9 cellular contexts compared by ENCODE assay signal in genomic region chr3:62665627-62666433, GRCh38.
A peak's percentile ranks its signal among the peaks of the same experiment; 100 is the strongest.
DNase-seq lines count a peak whose midpoint lies in the region; ATAC-seq, FAIRE-seq and TF ChIP-seq lines count a peak whose summit lies in the region.
"Had no signal": no experiment of that assay in that cellular context is flagged by ENCODE, and none has a peak within 500 bp of the region (broad histone marks: within the 10 kb centered on the region; RNA-seq: fewer than 3 reads in every experiment).

No MANE protein-coding gene starts in this region.

- ATAC-seq in HG03108 (IDR thresholded peaks at IDR 0.05; ENCODE audit: unreplicated experiment) (peak; percentile 69), HG03571 (IDR thresholded peaks at IDR 0.05; ENCODE audit: unreplicated experiment) (no peak)

- no peaks in the 10 kb centered on the region for H3K79me2 ChIP-seq in hepatocyte

- H3K4me1 ChIP-seq in hepatocyte (ENCODE audit: insufficient read depth): no peaks in the 10 kb centered on the region
- peaks cover 4% of the 10 kb centered on the region for H3K4me1 ChIP-seq in skeletal muscle satellite cell (ENCODE audit: control insufficient read depth, insufficient read depth, low read length)

- peak; percentile 55 for DNase-seq in EL
- peak; percentile 10 for DNase-seq in GM19239 (ENCODE audit: insufficient read length, low spot score)
- DNase-seq in NCI-H460 (ENCODE audit: extremely low read depth, low read depth): peak; percentile 60
- DNase-seq in amniotic epithelial cell (ENCODE audit: low read depth): peak; percentile 44
- DNase-seq in hepatocyte (ENCODE audit: low spot score): peak; percentile 83
- DNase-seq: activated naive CD8-positive, alpha-beta T cell treated with anti-CD3 and anti-CD28 coated beads, Interleukin-2, amount 10 ng/mL, durations not matched to agents 7 days and 5 days had no signal

- H2AFZ ChIP-seq in hepatocyte: no peak overlapping the region

- H4K20me1 ChIP-seq in hepatocyte (ENCODE audit: insufficient read depth, poor library complexity, severe bottlenecking): no peaks in the 10 kb centered on the region

- H3K4me3 ChIP-seq in hepatocyte: no peak overlapping the region
- peak overlapping the region; percentile 55 for H3K4me3 ChIP-seq in skeletal muscle satellite cell (ENCODE audit: low read length)

- H3K9me2 ChIP-seq in hepatocyte (replicated peaks; ENCODE audit: insufficient read depth): no peaks in the 10 kb centered on the region

- H3K9me3 ChIP-seq in hepatocyte (ENCODE audit: low read depth) (no peaks in the 10 kb centered on the region), skeletal muscle satellite cell (replicated peaks; ENCODE audit: low read length) (no peaks in the 10 kb centered on the region)

- peak; percentile 49 for FAIRE-seq in GM19239 (lab: Jason Lieb, UNC)

- 19% methylated on average over 10 of the region's 10 CpGs for WGBS in hepatocyte (ENCODE audit: low lambda C conversion rate, missing lambda C conversion rate)

- no peak overlapping the region for H3K27ac ChIP-seq in hepatocyte

- no peak overlapping the region for H3K9ac ChIP-seq in skeletal muscle satellite cell (ENCODE audit: low read depth, low read length)

- H3K36me3 ChIP-seq in hepatocyte (replicated peaks; ENCODE audit: insufficient read depth, low read depth) (no peaks in the 10 kb centered on the region), skeletal muscle satellite cell (ENCODE audit: insufficient read depth, low read length) (no peaks in the 10 kb centered on the region)

- peaks cover 12% of the 10 kb centered on the region for H3K27me3 ChIP-seq in hepatocyte
- no peaks in the 10 kb centered on the region for H3K27me3 ChIP-seq in skeletal muscle satellite cell (ENCODE audit: control insufficient read depth, insufficient read depth, low read length)

- TF ChIP-seq CTCF in hepatocyte (IDR thresholded peaks at IDR 0.05; ENCODE audit: poor library complexity): peak; percentile 86

- H3K4me2 ChIP-seq in hepatocyte (peak overlapping the region; percentile 48), skeletal muscle satellite cell (ENCODE audit: low read length) (peak overlapping the region; percentile 74)

Comparison
In these comparisons a context has a peak if more than half of its experiments do, and no peak if none do; other contexts are left out.
1. DNase-seq: peak in every context shown above with its lines; median percentile 83 in hepatocyte; 60 in NCI-H460; 55 in EL; 44 in amniotic epithelial cell; 10 in GM19239.